ENCODE assay signal across 8 cellular contexts in the genomic region with DNA sequence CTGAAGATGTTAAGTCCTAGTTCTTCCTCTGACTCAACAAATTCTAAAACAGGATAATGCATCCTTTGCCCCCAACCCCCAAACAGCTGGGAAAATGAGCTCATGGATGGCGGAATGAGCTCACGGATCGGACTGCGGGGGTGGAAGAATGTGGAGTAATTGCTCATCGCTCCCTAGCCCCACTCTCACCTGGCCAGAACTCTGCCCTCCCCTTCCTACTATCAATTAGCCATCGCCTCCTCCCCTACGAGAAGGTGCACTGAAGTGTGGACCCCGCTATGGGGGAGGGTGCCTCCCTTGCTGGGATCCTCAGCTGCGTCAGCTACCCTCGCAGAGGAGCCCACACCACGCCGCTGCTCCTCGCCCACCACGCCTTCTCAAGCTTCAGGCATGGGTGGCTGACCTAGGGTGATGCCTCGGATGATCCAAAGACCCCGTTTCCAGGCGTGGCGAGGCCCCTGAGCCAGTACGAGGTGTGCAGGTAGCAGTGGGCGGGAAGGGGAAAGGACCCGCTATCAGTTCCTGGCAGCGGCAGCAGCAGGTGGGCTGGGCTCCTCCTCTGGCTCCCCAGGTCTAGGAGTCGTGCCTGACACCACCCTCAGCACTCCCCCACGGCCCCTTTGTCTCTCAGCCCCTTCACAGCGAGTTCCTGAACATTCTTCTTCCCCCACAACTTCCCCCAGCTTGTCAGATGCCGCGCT.
DNase-seq lines count a peak whose midpoint lies in the region; ATAC-seq and TF ChIP-seq lines count a peak whose summit lies in the region.

No MANE protein-coding gene starts in this region.

- H3K27ac Mint-ChIP-seq in chondrocyte (ENCODE audit: unreplicated experiment), result peak overlapping the region; percentile 77

- H3K4me3 ChIP-seq in NT2/D1 (ENCODE audit: insufficient read length, low read depth), result peak overlapping the region; percentile 63

- H3K4me1 Mint-ChIP-seq in chondrocyte (ENCODE audit: low read depth), result peaks cover 24% of the 10 kb centered on the region

- no peaks in the 10 kb centered on the region for H3K9me3 Mint-ChIP-seq in chondrocyte (ENCODE audit: low read depth)

- ATAC-seq in HG02623 (IDR thresholded peaks at IDR 0.05; ENCODE audit: unreplicated experiment) (no peak), GM21529 (IDR thresholded peaks at IDR 0.05; ENCODE audit: unreplicated experiment) (no peak), HG03135 (IDR thresholded peaks at IDR 0.05; ENCODE audit: unreplicated experiment) (no peak)

- H3K9me3 ChIP-seq in NT2/D1 (ENCODE audit: insufficient read depth, low read length), result no peaks in the 10 kb centered on the region

- peaks cover 3% of the 10 kb centered on the region for H3K4me1 ChIP-seq in NT2/D1 (ENCODE audit: insufficient read depth, insufficient read length)

- TF ChIP-seq CTCF in chondrocyte (IDR thresholded peaks at IDR 0.05), result no peak

- H3K36me3 Mint-ChIP-seq in chondrocyte (ENCODE audit: low read depth), result peaks cover 17% of the 10 kb centered on the region

- no peaks in the 10 kb centered on the region for H3K27me3 ChIP-seq in NT2/D1 (ENCODE audit: insufficient read depth, insufficient read length)

- H3K4me3 Mint-ChIP-seq in chondrocyte (ENCODE audit: unreplicated experiment), result peak overlapping the region; percentile 78

- DNase-seq in COLO668 (lab: John Stamatoyannopoulos, UW; ENCODE audit: unreplicated experiment) (peak; percentile 39), NT2/D1 (ENCODE audit: low read depth, low spot score) (no peak), chondrocyte (ENCODE audit: low spot score) (no peak), non-pigmented ciliary epithelial cell (ENCODE audit: low read depth) (peak; percentile 78)
- no peak for DNase-seq in NK-92 treated with Interleukin-12 subunit alpha and Interleukin-12 subunit beta, amount 100 ng/mL, for 24 hours (lab: John Stamatoyannopoulos, UW)

- no peaks in the 10 kb centered on the region for H3K27me3 Mint-ChIP-seq in chondrocyte (ENCODE audit: low read depth)

- peak overlapping the region; percentile 76 for H3K9ac ChIP-seq in NT2/D1 (ENCODE audit: insufficient read length, low read depth)

- H3K36me3 ChIP-seq in NT2/D1 (ENCODE audit: insufficient read depth, insufficient read length, low read length), result peaks cover 41% of the 10 kb centered on the region

Comparison
In these comparisons a context has a peak if more than half of its experiments do, and no peak if none do; other contexts are left out.
1. DNase-seq: peak in COLO668 (single experiment) and non-pigmented ciliary epithelial cell (single experiment); none in NT2/D1 (single experiment), chondrocyte (single experiment) and NK-92 treated with Interleukin-12 subunit alpha and Interleukin-12 subunit beta, amount 100 ng/mL, for 24 hours (single experiment).